In genomic region chr19:3977242-3978143, GRCh38 we compare ENCODE assay signal across 11 cellular contexts. TPM values are rescaled to one million over a fixed set of nuclear protein-coding genes. Genes with fewer than 3 reads are reported as not detected.
DNase-seq lines count a peak whose midpoint lies in the region; ATAC-seq and TF ChIP-seq lines count a peak whose summit lies in the region.
"Had no signal": no experiment of that assay in that cellular context is flagged by ENCODE, and none has a peak within 500 bp of the region (broad histone marks: within the 10 kb centered on the region; RNA-seq: fewer than 3 reads in every experiment).

No MANE protein-coding gene starts in this region.

- no peak overlapping the region for H3K4me2 ChIP-seq in DND-41 (ENCODE audit: insufficient read depth, low read length)

- H4K20me1 ChIP-seq in DND-41 (ENCODE audit: insufficient read depth, low read length), result peaks cover 67% of the 10 kb centered on the region

- H2AFZ ChIP-seq in DND-41 (ENCODE audit: low read depth, low read length), result no peak overlapping the region

- peaks cover 36% of the 10 kb centered on the region for H3K36me3 Mint-ChIP-seq in chondrocyte (ENCODE audit: low read depth)
- peaks cover 7% of the 10 kb centered on the region for H3K36me3 Mint-ChIP-seq in natural killer cell
- H3K36me3 Mint-ChIP-seq in stimulated activated memory B cell treated with anti-CD40 and anti-IgM and Interleukin-4, amounts not matched to agents 10 μg/mL and 1 μg/mL and 100 μg/mL, for 72 hours, result peaks cover 63% of the 10 kb centered on the region

- H3K4me3 Mint-ChIP-seq in chondrocyte (ENCODE audit: unreplicated experiment) (no peak overlapping the region), natural killer cell (peak overlapping the region; percentile 31)
- H3K4me3 Mint-ChIP-seq in stimulated activated memory B cell treated with anti-CD40 and anti-IgM and Interleukin-4, amounts not matched to agents 10 μg/mL and 1 μg/mL and 100 μg/mL, for 72 hours, result no peak overlapping the region
- H3K4me3 Mint-ChIP-seq: dendritic cell treated with granulocyte-macrophage colony-stimulating factor and Interleukin-4, amounts not matched to agents 40 ng/mL and 50 ng/mL, for 4 days had no signal

- no peak overlapping the region for H3K27ac ChIP-seq in DND-41 (ENCODE audit: low read length)

- H3K79me2 ChIP-seq in DND-41 (ENCODE audit: insufficient read depth, low read length), result peaks cover 54% of the 10 kb centered on the region

- H3K9me3 Mint-ChIP-seq in chondrocyte (ENCODE audit: low read depth) (no peaks in the 10 kb centered on the region), natural killer cell (no peaks in the 10 kb centered on the region)
- no peaks in the 10 kb centered on the region for H3K9me3 Mint-ChIP-seq in stimulated activated memory B cell treated with anti-CD40 and anti-IgM and Interleukin-4, amounts not matched to agents 10 μg/mL and 1 μg/mL and 100 μg/mL, for 72 hours
- H3K9me3 Mint-ChIP-seq: dendritic cell treated with granulocyte-macrophage colony-stimulating factor and Interleukin-4, amounts not matched to agents 40 ng/mL and 50 ng/mL, for 4 days had no signal

- intact Hi-C loops in natural killer cell (cut with micrococcal nuclease), result no loop called here

- H3K4me3 ChIP-seq in DND-41 (ENCODE audit: low read depth in 1 of 2, low read length in 2 of 2) (no peak overlapping the region), HFF-Myc (replicated peaks; ENCODE audit: low read depth, low read length) (no peak overlapping the region)

- H3K4me1 Mint-ChIP-seq in chondrocyte (ENCODE audit: low read depth) (peaks cover 12% of the 10 kb centered on the region), natural killer cell (peaks cover 3 to 7% of the 10 kb centered on the region in 2 donors)
- H3K4me1 Mint-ChIP-seq in stimulated activated memory B cell treated with anti-CD40 and anti-IgM and Interleukin-4, amounts not matched to agents 10 μg/mL and 1 μg/mL and 100 μg/mL, for 72 hours, result peaks cover 38% of the 10 kb centered on the region

- H3K36me3 ChIP-seq in DND-41 (ENCODE audit: insufficient read depth, low read length), result peaks cover 75% of the 10 kb centered on the region

- H3K27me3 ChIP-seq in DND-41 (ENCODE audit: insufficient read depth, low read length, poor library complexity), result no peaks in the 10 kb centered on the region

- H3K9ac ChIP-seq in DND-41 (ENCODE audit: low read depth, low read length), result no peak overlapping the region

- no peak for DNase-seq in DND-41
- no peak for DNase-seq in HFF-Myc (ENCODE audit: extremely low read depth, low read depth)
- no peak for DNase-seq in chondrocyte (ENCODE audit: low spot score)
- DNase-seq in natural killer cell, result no peak
- no peak for DNase-seq in NCI-H128 (lab: John Stamatoyannopoulos, UW; ENCODE audit: unreplicated experiment)
- DNase-seq: NCI-H1930, retina had no signal

- TF ChIP-seq CTCF in DND-41 (IDR thresholded peaks at IDR 0.05; ENCODE audit: borderline replicate concordance, extremely low read depth, low read length, poor library complexity, severe bottlenecking), result peak; percentile 18
- peak; percentile 23 for TF ChIP-seq CTCF in HFF-Myc (IDR thresholded peaks at IDR 0.05; ENCODE audit: low read depth, low read length, missing control alignments)
- peak; percentile 42 for TF ChIP-seq CTCF in chondrocyte (IDR thresholded peaks at IDR 0.05)
- no peak for TF ChIP-seq CTCF in natural killer cell (IDR thresholded peaks at IDR 0.05)

- H3K27me3 Mint-ChIP-seq in chondrocyte (ENCODE audit: low read depth) (no peaks in the 10 kb centered on the region), natural killer cell (ENCODE audit: low read depth in 2 of 2) (no peaks in the 10 kb centered on the region)
- H3K27me3 Mint-ChIP-seq in stimulated activated memory B cell treated with anti-CD40 and anti-IgM and Interleukin-4, amounts not matched to agents 10 μg/mL and 1 μg/mL and 100 μg/mL, for 72 hours, result no peaks in the 10 kb centered on the region
- H3K27me3 Mint-ChIP-seq: dendritic cell treated with granulocyte-macrophage colony-stimulating factor and Interleukin-4, amounts not matched to agents 40 ng/mL and 50 ng/mL, for 4 days had no signal

- H3K27ac Mint-ChIP-seq in chondrocyte (ENCODE audit: unreplicated experiment) (no peak overlapping the region), natural killer cell (peak overlapping the region; percentile 56 to 70)
- H3K27ac Mint-ChIP-seq in stimulated activated memory B cell treated with anti-CD40 and anti-IgM and Interleukin-4, amounts not matched to agents 10 μg/mL and 1 μg/mL and 100 μg/mL, for 72 hours, result no peak overlapping the region
- H3K27ac Mint-ChIP-seq: dendritic cell treated with granulocyte-macrophage colony-stimulating factor and Interleukin-4, amounts not matched to agents 40 ng/mL and 50 ng/mL, for 4 days had no signal

- H3K4me1 ChIP-seq in DND-41 (ENCODE audit: insufficient read depth, low read length), result peaks cover 30% of the 10 kb centered on the region

- H3K9me3 ChIP-seq in DND-41 (ENCODE audit: insufficient read depth, low read length, severe bottlenecking), result no peaks in the 10 kb centered on the region

- no peak for ATAC-seq in DND-41 (ENCODE audit: insufficient read depth, low read depth)
- ATAC-seq in natural killer cell, result peak in 2 of 3 donors; percentile 5 to 14
- no peak for ATAC-seq in HG03469 (IDR thresholded peaks at IDR 0.05; ENCODE audit: unreplicated experiment)
- no peak for ATAC-seq in HG03432 (IDR thresholded peaks at IDR 0.05; ENCODE audit: unreplicated experiment)
- ATAC-seq in stimulated activated memory B cell treated with anti-CD40 and anti-IgM and Interleukin-4, amounts not matched to agents 10 μg/mL and 1 μg/mL and 100 μg/mL, for 72 hours, result no peak

RNA-seq across cellular contexts. Expression of gene DAPK3, which starts 6.6 kb away (rescaled TPM):
- total RNA-seq in chondrocyte (131 to 185 TPM (median 170 TPM) in 3 replicates), natural killer cell (10 to 100 TPM; 54.3 to 66.4 (median 58.1) TPM)

RNA-seq across cellular contexts. Expression of gene EEF2, which starts 7.8 kb away (rescaled TPM):
- total RNA-seq in chondrocyte (2,036 to 2,432 TPM (median 2,370 TPM) in 3 replicates), natural killer cell (1,000 to 10,000 TPM; 1,302 to 1,442 (median 1,437) TPM)

RNA-seq across cellular contexts. Expression of gene PIAS4, which starts 30.0 kb away (rescaled TPM):
- 26.3 to 29.7 TPM (median 26.7 TPM) in 3 replicates for total RNA-seq in chondrocyte
- total RNA-seq in natural killer cell, result 10 to 100 TPM; 25.4 to 39.4 (median 26.8) TPM

RNA-seq across cellular contexts. Expression of gene NMRK2, which starts 44.6 kb away (rescaled TPM):
- total RNA-seq in chondrocyte (not detected in 3 replicates), natural killer cell (not detected)

Comparison
In these comparisons a context has a peak if more than half of its experiments do, and no peak if none do; other contexts are left out.
1. ATAC-seq: peak in natural killer cell (2 of 3); none in DND-41 (single experiment), HG03469 (single experiment), HG03432 (single experiment) and stimulated activated memory B cell treated with anti-CD40 and anti-IgM and Interleukin-4, amounts not matched to agents 10 μg/mL and 1 μg/mL and 100 μg/mL, for 72 hours (single experiment).
2. H3K27ac Mint-ChIP-seq: peak in natural killer cell (2 of 2); none in chondrocyte (single experiment) and stimulated activated memory B cell treated with anti-CD40 and anti-IgM and Interleukin-4, amounts not matched to agents 10 μg/mL and 1 μg/mL and 100 μg/mL, for 72 hours (single experiment).